In the genomic region with DNA sequence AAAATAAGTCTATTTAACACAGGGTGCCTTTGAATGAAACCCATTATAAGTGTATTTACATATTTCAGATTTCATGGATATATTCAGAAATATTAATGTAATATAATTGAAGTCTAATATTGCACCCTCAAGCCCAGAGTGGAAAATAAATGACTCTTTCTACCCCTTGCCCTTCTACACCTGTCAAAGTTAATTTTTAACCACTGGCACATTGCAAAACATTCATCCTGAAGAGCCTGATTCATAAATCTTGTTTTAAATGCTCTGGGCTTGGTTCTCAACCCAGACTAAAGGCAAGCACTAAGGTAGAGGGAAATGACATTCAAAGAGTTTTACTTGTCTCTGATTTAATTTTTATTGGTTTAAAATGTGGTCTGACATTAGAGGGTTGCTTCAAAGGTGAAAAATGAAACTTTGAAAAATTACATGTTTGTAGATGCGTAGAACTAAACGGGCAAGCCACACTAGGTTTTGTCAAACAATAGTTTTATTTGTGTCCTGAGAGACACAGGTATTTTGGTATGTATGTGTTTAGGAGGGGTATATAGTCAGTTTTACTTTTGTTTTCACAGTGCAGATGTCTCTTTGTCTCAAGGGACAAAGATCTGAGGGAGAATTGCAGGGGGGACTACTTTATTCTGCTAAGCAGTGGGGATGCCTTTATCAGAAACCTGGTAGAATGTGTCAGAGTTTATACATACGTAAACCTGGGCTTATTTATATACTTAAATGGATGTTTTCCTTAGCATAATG, we compare ENCODE assay signal across 7 cellular contexts.
DNase-seq lines count a peak whose midpoint lies in the region; ATAC-seq and TF ChIP-seq lines count a peak whose summit lies in the region.

No MANE protein-coding gene starts in this region.

- ATAC-seq in GM19035 (IDR thresholded peaks at IDR 0.05; ENCODE audit: unreplicated experiment) (peak; percentile 28), HG02885 (IDR thresholded peaks at IDR 0.05; ENCODE audit: poor library complexity, unreplicated experiment) (peak; percentile 28), body of pancreas (peak; percentile 31), gastrocnemius medialis (no peak)

- TF ChIP-seq POLR2A in body of pancreas (IDR thresholded peaks at IDR 0.05) (no peak), gastrocnemius medialis (IDR thresholded peaks at IDR 0.05) (no peak), testis (IDR thresholded peaks at IDR 0.05) (no peak)

- H3K4me3 ChIP-seq in body of pancreas (no peak overlapping the region), gastrocnemius medialis (no peak overlapping the region), testis (no peak overlapping the region)

- in situ Hi-C loops in gastrocnemius medialis (cut with MboI; ENCODE audit: low sequenced_read_pairs in 4 of 4), result loop anchor here (5.0 to 25.0 kb wide), 7 partner anchors 172 to 680 kb away; no protein-coding TSS in a partner anchor

- H3K9me3 ChIP-seq in body of pancreas (no peaks in the 10 kb centered on the region), gastrocnemius medialis (no peaks in the 10 kb centered on the region), testis (no peaks in the 10 kb centered on the region)

- intact Hi-C loops in body of pancreas (cut with DNase I) (no loop called here), gastrocnemius medialis (cut with DNase I; ENCODE audit: low total_unique reads) (loop anchor here (5.0 kb wide), 1 partner anchor 517 kb away; no protein-coding TSS in a partner anchor), testis (cut with DNase I; ENCODE audit: low total_unique reads) (no loop called here)

- DNase-seq in body of pancreas (peak in 1 of 4 donors; percentile 18), gastrocnemius medialis (no peak), testis (no peak), NK-92 (lab: John Stamatoyannopoulos, UW; ENCODE audit: unreplicated experiment) (no peak)
- DNase-seq in effector CD4-positive, alpha-beta T cell, result no peak

- WGBS in body of pancreas, 2 donors, result 50 to 56% methylated on average over 3 of the region's 3 CpGs
- WGBS in testis, 2 donors, result 80 to 87% methylated on average over 3 of the region's 3 CpGs

- H3K27me3 ChIP-seq in body of pancreas (no peaks in the 10 kb centered on the region), gastrocnemius medialis (no peaks in the 10 kb centered on the region), testis (no peaks in the 10 kb centered on the region)

- H3K36me3 ChIP-seq in body of pancreas (replicated peaks in 1 of 2; ENCODE audit: insufficient read depth in 1 of 2, low read depth in 2 of 2) (peaks cover 5% of the 10 kb centered on the region in 2 donors), gastrocnemius medialis (peaks cover 0 to 33% of the 10 kb centered on the region in 2 donors), testis (ENCODE audit: low read depth, missing control alignments) (no peaks in the 10 kb centered on the region)

- TF ChIP-seq CTCF in body of pancreas (IDR thresholded peaks at IDR 0.05) (no peak), gastrocnemius medialis (IDR thresholded peaks at IDR 0.05 in 4 of 5, conservative IDR thresholded peaks at IDR 0.05 in 1 of 5) (no peak), testis (IDR thresholded peaks at IDR 0.05) (no peak)

- H3K4me1 ChIP-seq in body of pancreas (peaks cover 57% of the 10 kb centered on the region), gastrocnemius medialis (peaks cover 41% of the 10 kb centered on the region in 2 donors), testis (peaks cover 30% of the 10 kb centered on the region)

- H3K27ac ChIP-seq in body of pancreas (peak overlapping the region; percentile 46 to 68 (median 52)), gastrocnemius medialis (peak overlapping the region; percentile 88 to 91 (median 90)), testis (peak overlapping the region in 1 of 2 donors; percentile 4)

Comparison
In these comparisons a context has a peak if more than half of its experiments do, and no peak if none do; other contexts are left out.
1. ATAC-seq: peak in GM19035 (single experiment), HG02885 (single experiment) and body of pancreas (single experiment); none in gastrocnemius medialis (0 of 2).